ENCODE assay signal across 26 cellular contexts in genomic region chrX:22959204-22959920, GRCh38. TPM values are rescaled to one million over a fixed set of nuclear protein-coding genes. Genes with fewer than 3 reads are reported as not detected.
"Had no signal": no experiment of that assay in that cellular context is flagged by ENCODE, and none has a peak within 500 bp of the region (broad histone marks: within the 10 kb centered on the region; RNA-seq: fewer than 3 reads in every experiment).

No MANE protein-coding gene starts in this region.

- H3K4me3 ChIP-seq: esophagus muscularis mucosa, gastroesophageal sphincter, neural progenitor cell, ovary, sigmoid colon, tibial artery, upper lobe of left lung, uterus had no signal

- DNase-seq: effector memory CD8-positive, alpha-beta T cell; foreskin fibroblast; glutamatergic neuron; hippocampal formation; left colon; mammary epithelial cell; natural killer cell; nucleus accumbens; ovary; sigmoid colon; small intestine; stimulated activated CD4-positive, alpha-beta T cell treated with anti-CD3 and anti-CD28 coated beads, Interleukin-12 subunit alpha, Interleukin-12 subunit beta, amount 100 ng/mL, for 4 hours; stimulated activated naive CD8-positive, alpha-beta T cell treated with anti-CD3 and anti-CD28 coated beads, Interleukin-15, Interleukin-2, amounts not matched to agents 100 U/mL and 50 U/mL, for 24 hours; tibial artery; upper lobe of left lung; uterus had no signal

- FAIRE-seq: small intestine had no signal

RNA-seq across cellular contexts. Expression of gene DDX53, which starts 40.4 kb away (rescaled TPM):
- total RNA-seq: esophagus muscularis mucosa, gastroesophageal sphincter, kidney epithelial cell, left colon, lower leg skin, mammary epithelial cell, mesenteric fat pad, mononuclear cell, natural killer cell, ovary, progenitor cell of endocrine pancreas, renal cortical epithelial cell, sigmoid colon, temporal lobe, upper lobe of left lung, uterus had no signal
- polyA plus RNA-seq: mammary epithelial cell, ovary, sigmoid colon, small intestine had no signal
